22 cellular contexts compared by ENCODE assay signal in the genomic region with DNA sequence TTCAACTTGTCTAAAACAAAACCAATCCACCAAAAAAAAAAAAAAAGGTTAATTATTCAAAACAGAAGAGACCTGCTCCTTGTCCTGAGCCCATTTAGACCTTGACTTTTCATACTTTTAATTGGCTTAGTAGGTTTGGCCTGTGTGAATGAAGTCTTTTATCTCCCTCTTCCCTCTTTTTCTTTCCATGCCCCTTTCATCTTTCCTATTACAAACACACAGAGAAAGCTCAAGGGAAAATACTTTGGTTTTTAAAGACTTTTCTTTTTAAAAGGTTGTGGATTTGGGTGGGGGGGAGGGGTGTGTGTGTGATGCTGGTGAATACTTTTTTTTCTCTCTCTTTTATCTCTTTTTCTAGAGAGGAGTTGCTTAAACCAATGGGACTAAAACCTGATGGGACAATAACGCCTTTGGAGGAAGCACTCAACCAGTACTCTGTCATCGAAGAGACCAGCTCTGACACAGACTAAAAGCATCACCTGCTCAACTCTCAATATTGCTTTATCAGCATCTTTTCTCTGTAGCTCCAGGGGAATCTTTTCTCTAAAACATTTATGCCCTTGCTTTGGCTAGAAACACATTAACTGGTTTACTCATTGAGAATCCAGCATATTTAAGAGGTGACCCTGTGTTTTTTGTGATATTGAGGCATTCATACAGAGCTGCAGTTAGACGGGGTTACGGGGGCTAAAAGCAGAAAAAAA.
"Had no signal": no experiment of that assay in that cellular context is flagged by ENCODE, and none has a peak within 500 bp of the region (broad histone marks: within the 10 kb centered on the region; RNA-seq: fewer than 3 reads in every experiment).

No MANE protein-coding gene starts in this region.

- DNase-seq: Kasumi-1, MM.1S, NCI-H1092 treated with DMSO at 0.1 percent for 48 hours, NCI-H1436 treated with DMSO at 0.1 percent for 48 hours, NCI-H1694, NCI-H187 treated with DMSO at 0.1 percent for 48 hours, NCI-H2029 treated with DMSO at 0.1 percent for 48 hours, NCI-H2171, NCI-H226, NCI-H446, NCI-H510A, NCI-H69, NCI-H774, Right ventricle myocardium superior, RPMI8226, SIG-M5 had no signal

- H3K4me2 ChIP-seq: KMS-11 had no signal

- H3K4me3 ChIP-seq: SJSA1, SK-N-MC had no signal

- H3K27ac ChIP-seq: HL-60, KMS-11, SJSA1, SK-N-MC had no signal

- H3K27me3 ChIP-seq: SJSA1 had no signal

- FAIRE-seq: HTR-8/SVneo, RCC 7860 had no signal

- H3K9ac ChIP-seq: KMS-11 had no signal

- H3K9me3 ChIP-seq: SJSA1 had no signal
